In the genomic region with DNA sequence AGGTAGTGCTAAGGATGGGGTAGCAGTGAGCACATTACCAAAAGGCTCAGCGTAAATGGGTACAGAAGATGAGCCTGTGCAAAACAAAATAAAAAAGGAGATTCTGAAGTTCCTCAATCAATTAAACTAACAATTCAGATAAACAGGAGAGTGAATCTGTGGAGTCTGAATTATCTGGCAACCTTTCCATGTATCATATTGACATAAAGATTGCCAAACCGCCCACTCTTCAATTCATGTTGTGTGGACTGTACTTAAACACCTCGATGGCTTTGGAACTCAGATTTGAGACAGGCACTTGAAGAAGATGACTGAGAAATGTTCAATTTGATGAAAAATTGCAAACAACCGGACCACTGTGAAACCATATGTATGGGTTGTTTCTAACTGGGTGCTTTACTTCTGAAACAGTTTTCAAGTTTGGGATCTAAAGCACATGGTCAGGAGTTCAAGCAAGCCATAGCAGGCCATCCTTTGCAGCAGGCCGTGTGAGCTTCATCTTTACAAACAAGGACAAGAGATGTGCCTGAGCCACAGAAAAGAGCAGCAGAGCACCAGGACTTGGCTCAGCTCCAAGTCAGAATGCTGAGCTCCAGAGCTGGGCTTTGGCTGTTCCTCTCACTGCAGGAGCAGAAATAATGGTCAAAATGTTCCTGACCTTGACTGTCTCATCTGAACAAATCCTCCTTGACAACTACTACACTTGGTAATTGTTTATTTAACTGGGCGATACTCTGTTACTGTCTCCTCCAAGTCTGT, we compare ENCODE assay signal across 15 cellular contexts.
"Had no signal": no experiment of that assay in that cellular context is flagged by ENCODE, and none has a peak within 500 bp of the region (broad histone marks: within the 10 kb centered on the region; RNA-seq: fewer than 3 reads in every experiment).

No MANE protein-coding gene starts in this region.

- H3K9me3 ChIP-seq: heart left ventricle had no signal

- H3K36me3 ChIP-seq: heart left ventricle, WERI-Rb-1 had no signal

- H3K36me3 Mint-ChIP-seq: memory B cell had no signal

- DNase-seq: activated CD4-positive, alpha-beta T cell treated with anti-CD3 and anti-CD28 coated beads for 36 hours; activated CD8-positive, alpha-beta memory T cell treated with anti-CD3 and anti-CD28 coated beads, Interleukin-2, amount 50 U/mL, for 4 hours; activated CD8-positive, alpha-beta T cell treated with anti-CD3 and anti-CD28 coated beads for 36 hours; activated gamma-delta T cell treated with Interleukin-2 at 50 U/mL for 16 hours; activated naive CD8-positive, alpha-beta T cell treated with anti-CD3 and anti-CD28 coated beads for 36 hours; activated T-cell treated with anti-CD3 and anti-CD28 coated beads, Interleukin-2, amount 50 U/mL, for 72 hours; aorta; foreskin melanocyte; nephron progenitor cell; stimulated activated CD4-positive, alpha-beta T cell treated with anti-CD3 and anti-CD28 coated beads, Interleukin-2, amount 100 ng/mL, for 48 hours; stimulated activated naive CD4-positive, alpha-beta T cell treated with Interleukin-2 at 50 U/mL for 16 hours; WERI-Rb-1 had no signal

- H3K27ac ChIP-seq: heart left ventricle, WERI-Rb-1 had no signal

- ATAC-seq: activated CD4-positive, alpha-beta T cell treated with anti-CD3 and anti-CD28 coated beads for 36 hours; activated CD8-positive, alpha-beta T cell treated with anti-CD3 and anti-CD28 coated beads for 36 hours; activated T-cell treated with anti-CD3 and anti-CD28 coated beads, Interleukin-2, amount 50 U/mL, for 72 hours; heart left ventricle had no signal

- H3K27me3 ChIP-seq: heart left ventricle had no signal

- H3K27me3 Mint-ChIP-seq: activated CD4-positive, alpha-beta T cell treated with anti-CD3 and anti-CD28 coated beads for 36 hours; activated naive CD8-positive, alpha-beta T cell treated with anti-CD3 and anti-CD28 coated beads for 36 hours; type B pancreatic cell had no signal

- H3K4me3 ChIP-seq: heart left ventricle had no signal

- H3K9me3 Mint-ChIP-seq: activated CD8-positive, alpha-beta T cell treated with anti-CD3 and anti-CD28 coated beads for 36 hours; activated naive CD8-positive, alpha-beta T cell treated with anti-CD3 and anti-CD28 coated beads for 36 hours; activated T-cell treated with anti-CD3 and anti-CD28 coated beads, Interleukin-2, amount 50 U/mL, for 72 hours; memory B cell; nephron progenitor cell; type B pancreatic cell had no signal

- H3K27ac Mint-ChIP-seq: activated CD4-positive, alpha-beta T cell treated with anti-CD3 and anti-CD28 coated beads for 36 hours; activated CD8-positive, alpha-beta T cell treated with anti-CD3 and anti-CD28 coated beads for 36 hours; activated naive CD8-positive, alpha-beta T cell treated with anti-CD3 and anti-CD28 coated beads for 36 hours; activated T-cell treated with anti-CD3 and anti-CD28 coated beads, Interleukin-2, amount 50 U/mL, for 72 hours; memory B cell; type B pancreatic cell had no signal

- H3K4me1 Mint-ChIP-seq: activated CD4-positive, alpha-beta T cell treated with anti-CD3 and anti-CD28 coated beads for 36 hours; activated naive CD8-positive, alpha-beta T cell treated with anti-CD3 and anti-CD28 coated beads for 36 hours; memory B cell had no signal

- H3K4me3 Mint-ChIP-seq: activated CD4-positive, alpha-beta T cell treated with anti-CD3 and anti-CD28 coated beads for 36 hours; activated CD8-positive, alpha-beta T cell treated with anti-CD3 and anti-CD28 coated beads for 36 hours; activated naive CD8-positive, alpha-beta T cell treated with anti-CD3 and anti-CD28 coated beads for 36 hours; activated T-cell treated with anti-CD3 and anti-CD28 coated beads, Interleukin-2, amount 50 U/mL, for 72 hours; memory B cell; nephron progenitor cell; type B pancreatic cell had no signal
